In genomic region chr16:29899516-29900101, GRCh38 we compare ENCODE assay signal across 9 cellular contexts. TPM values are rescaled to one million over a fixed set of nuclear protein-coding genes. Genes with fewer than 3 reads are reported as not detected.
DNase-seq lines count a peak whose midpoint lies in the region; ATAC-seq, FAIRE-seq and TF ChIP-seq lines count a peak whose summit lies in the region.
"Had no signal": no experiment of that assay in that cellular context is flagged by ENCODE, and none has a peak within 500 bp of the region (broad histone marks: within the 10 kb centered on the region; RNA-seq: fewer than 3 reads in every experiment).

TSS of gene SEZ6L2 (minus strand) at chr16:29899550. CDS start at chr16:29899019, 531 bp downstream.

- peak; percentile 14 for TF ChIP-seq CTCF in HFF-Myc (IDR thresholded peaks at IDR 0.05; ENCODE audit: low read depth, low read length, missing control alignments)
- TF ChIP-seq CTCF in neural progenitor cell (IDR thresholded peaks at IDR 0.05) = peak; percentile 34
- peak in 3 of 5 experiments; percentile 23 to 72 (median 62) for TF ChIP-seq CTCF in transverse colon (IDR thresholded peaks at IDR 0.05)

- H3K79me2 ChIP-seq in neural progenitor cell (ENCODE audit: low read depth) = no peaks in the 10 kb centered on the region

- no peaks in the 10 kb centered on the region for H3K36me3 Mint-ChIP-seq in activated T-cell treated with anti-CD3 and anti-CD28 coated beads, Interleukin-2, amount 50 U/mL, for 72 hours (ENCODE audit: insufficient read depth in 2 of 2)
- no peaks in the 10 kb centered on the region for H3K36me3 Mint-ChIP-seq in neural progenitor cell

- no peaks in the 10 kb centered on the region for H3K36me3 ChIP-seq in BLaER1 treated with 17β-estradiol and CSF1 and Interleukin-3, amounts not matched to agents 10 nM and 100 nM
- no peaks in the 10 kb centered on the region for H3K36me3 ChIP-seq in neural progenitor cell
- no peaks in the 10 kb centered on the region for H3K36me3 ChIP-seq in transverse colon

- peak within 1 kb of the TSS; percentile 55 to 76 (median 66) for H3K4me3 ChIP-seq in BLaER1 treated with 17β-estradiol and CSF1 and Interleukin-3, amounts not matched to agents 10 nM and 100 nM
- H3K4me3 ChIP-seq in HFF-Myc (replicated peaks; ENCODE audit: low read depth, low read length) (peak within 1 kb of the TSS; percentile 62), neural progenitor cell (peak within 1 kb of the TSS; percentile 64), transverse colon (peak within 1 kb of the TSS; percentile 30 to 74 (median 50))

- peaks cover 13% of the 10 kb centered on the region for H3F3A ChIP-seq in neural progenitor cell (ENCODE audit: low read depth)

- peaks cover 21% of the 10 kb centered on the region for H3K4me1 Mint-ChIP-seq in activated T-cell treated with anti-CD3 and anti-CD28 coated beads, Interleukin-2, amount 50 U/mL, for 72 hours (ENCODE audit: low read depth)
- H3K4me1 Mint-ChIP-seq in neural progenitor cell = peaks cover 14% of the 10 kb centered on the region

- peaks cover 24% of the 10 kb centered on the region for H3K27me3 Mint-ChIP-seq in activated T-cell treated with anti-CD3 and anti-CD28 coated beads, Interleukin-2, amount 50 U/mL, for 72 hours (ENCODE audit: low read depth)
- peaks cover 25% of the 10 kb centered on the region for H3K27me3 Mint-ChIP-seq in neural progenitor cell (ENCODE audit: insufficient read depth, low read depth)

- peak in 1 of 2 donors; percentile 9 for ATAC-seq in activated T-cell treated with anti-CD3 and anti-CD28 coated beads, Interleukin-2, amount 50 U/mL, for 72 hours (replicated peaks in 1 of 2)
- no peak for ATAC-seq in HG02610 (IDR thresholded peaks at IDR 0.05; ENCODE audit: unreplicated experiment)

- no peak for TF ChIP-seq EP300 in transverse colon (IDR thresholded peaks at IDR 0.05; ENCODE audit: low read depth)

- peaks cover 7 to 37% (median 29%) of the 10 kb centered on the region in 10 experiments; a peak in 18 of 20 replicates for H3K4me1 ChIP-seq in BLaER1 treated with 17β-estradiol and CSF1 and Interleukin-3, amounts not matched to agents 10 nM and 100 nM
- H3K4me1 ChIP-seq in neural progenitor cell (peaks cover 10% of the 10 kb centered on the region), transverse colon (peaks cover 2 to 22% (median 15%) of the 10 kb centered on the region in 4 donors)

- H4K20me1 ChIP-seq in BLaER1 treated with 17β-estradiol and CSF1 and Interleukin-3, amounts not matched to agents 10 nM and 100 nM = peaks cover 0 to 36% (median 7%) of the 10 kb centered on the region in 11 experiments; a peak in 7 of 22 replicates
- H4K20me1 ChIP-seq in neural progenitor cell (ENCODE audit: low read depth) = peaks cover 17% of the 10 kb centered on the region

- peak within 1 kb of the TSS in 8 of 11 experiments; percentile 6 to 47 (median 37); a peak in 9 of 22 replicates for H3K27ac ChIP-seq in BLaER1 treated with 17β-estradiol and CSF1 and Interleukin-3, amounts not matched to agents 10 nM and 100 nM
- H3K27ac ChIP-seq in neural progenitor cell (no peak within 1 kb of the TSS), transverse colon (peak within 1 kb of the TSS; percentile 63 to 74 (median 69))

- H3K27ac Mint-ChIP-seq in activated T-cell treated with anti-CD3 and anti-CD28 coated beads, Interleukin-2, amount 50 U/mL, for 72 hours = no peak within 1 kb of the TSS
- no peak within 1 kb of the TSS for H3K27ac Mint-ChIP-seq in neural progenitor cell

- H3K4me3 Mint-ChIP-seq in activated T-cell treated with anti-CD3 and anti-CD28 coated beads, Interleukin-2, amount 50 U/mL, for 72 hours = peak within 1 kb of the TSS; percentile 78 to 91
- peak within 1 kb of the TSS; percentile 84 for H3K4me3 Mint-ChIP-seq in neural progenitor cell

- peak within 1 kb of the TSS; percentile 75 for H2AFZ ChIP-seq in neural progenitor cell (replicated peaks)

- WGBS in transverse colon (ENCODE audit: low coverage in 1 of 2), 2 donors = 0 to 4% methylated on average over 2 to 25 of the region's 29 CpGs

- no peaks in the 10 kb centered on the region for H3K9me3 ChIP-seq in BLaER1 treated with 17β-estradiol and CSF1 and Interleukin-3, amounts not matched to agents 10 nM and 100 nM (replicated peaks in 1 of 11)
- H3K9me3 ChIP-seq in neural progenitor cell (ENCODE audit: low read depth) = no peaks in the 10 kb centered on the region
- H3K9me3 ChIP-seq in transverse colon = no peaks in the 10 kb centered on the region

- in situ Hi-C loops in transverse colon (cut with MboI; ENCODE audit: low pct_ligation_motif_present in 1 of 4, low pct_unique_long_range_greater_than_20kb in 1 of 4, low sequenced_read_pairs in 3 of 4) = loop anchor here in 1 of 4 donors (25.0 kb wide), 1 partner anchor 138 kb away; the partner anchor contains the start of gene TLCD3B

- peak; percentile 37 for TF ChIP-seq POLR2A in transverse colon (IDR thresholded peaks at IDR 0.05)

- no peaks in the 10 kb centered on the region for H3K9me3 Mint-ChIP-seq in activated T-cell treated with anti-CD3 and anti-CD28 coated beads, Interleukin-2, amount 50 U/mL, for 72 hours
- no peaks in the 10 kb centered on the region for H3K9me3 Mint-ChIP-seq in neural progenitor cell

- H3K27me3 ChIP-seq in BLaER1 treated with 17β-estradiol and CSF1 and Interleukin-3, amounts not matched to agents 10 nM and 100 nM = peaks cover 27 to 51% (median 37%) of the 10 kb centered on the region in 11 experiments
- H3K27me3 ChIP-seq in neural progenitor cell (peaks cover 12% of the 10 kb centered on the region), transverse colon (peaks cover 31% of the 10 kb centered on the region)

- no peak for FAIRE-seq in frontal cortex (lab: Jason Lieb, UNC)

- intact Hi-C loops in transverse colon (cut with DNase I; ENCODE audit: low total_unique reads) = no loop called here

- peak within 1 kb of the TSS in 10 of 11 experiments; percentile 39 to 76 (median 67); a peak in 17 of 22 replicates for H3K9ac ChIP-seq in BLaER1 treated with 17β-estradiol and CSF1 and Interleukin-3, amounts not matched to agents 10 nM and 100 nM
- H3K9ac ChIP-seq in neural progenitor cell = no peak within 1 kb of the TSS

- DNase-seq in HFF-Myc (ENCODE audit: extremely low read depth, low read depth) (peak; percentile 47), NCI-H524 treated with DMSO at 0.1 percent for 48 hours (lab: John Stamatoyannopoulos, UW) (peak; percentile 92), frontal cortex (ENCODE audit: low spot score in 2 of 2) (peak; percentile 76 to 80), neural progenitor cell (ENCODE audit: low spot score) (peak; percentile 92), transverse colon (peak; percentile 86)
- peak; percentile 15 to 18 for DNase-seq in activated T-cell treated with anti-CD3 and anti-CD28 coated beads, Interleukin-2, amount 50 U/mL, for 72 hours

- peak within 1 kb of the TSS; percentile 85 to 99 (median 95) for H3K4me2 ChIP-seq in BLaER1 treated with 17β-estradiol and CSF1 and Interleukin-3, amounts not matched to agents 10 nM and 100 nM
- H3K4me2 ChIP-seq in neural progenitor cell = peak within 1 kb of the TSS; percentile 88

RNA-seq across cellular contexts. Expression of gene SEZ6L2, which starts in this region (rescaled TPM):
- under 1 TPM; 0.31 to 0.44 TPM for total RNA-seq in activated T-cell treated with anti-CD3 and anti-CD28 coated beads, Interleukin-2, amount 50 U/mL, for 72 hours
- 43.2 TPM for total RNA-seq in frontal cortex
- 11.7 and 31.5 TPM in 2 replicates for total RNA-seq in neural progenitor cell (ENCODE audit: low replicate concordance)
- total RNA-seq in transverse colon = 1 to 10 TPM; 2.0 to 9.7 (median 6.3) TPM
- total RNA-seq: T-helper 2 cell treated with Interferon-gamma antibody and Interleukin-4, amounts not matched to agents 100 ng/mL and 5 ng/mL, for 36 hours had no signal

Comparison
In these comparisons a context has a peak if more than half of its experiments do, and no peak if none do; other contexts are left out.
1. Peak in DNase-seq in activated T-cell treated with anti-CD3 and anti-CD28 coated beads, Interleukin-2, amount 50 U/mL, for 72 hours; RNA of the gene not detected or under 1 TPM.
2. DNase-seq: peak in every context shown above with its lines; median percentile 92 in NCI-H524 treated with DMSO at 0.1 percent for 48 hours; 92 in neural progenitor cell; 86 in transverse colon; 78 in frontal cortex; 47 in HFF-Myc; 16 in activated T-cell treated with anti-CD3 and anti-CD28 coated beads, Interleukin-2, amount 50 U/mL, for 72 hours.